ENCODE assay signal across 11 cellular contexts in genomic region chr1:21927531-21928237, GRCh38. TPM values are rescaled to one million over a fixed set of nuclear protein-coding genes. Genes with fewer than 3 reads are reported as not detected.
A peak's percentile ranks its signal among the peaks of the same experiment; 100 is the strongest.
DNase-seq lines count a peak whose midpoint lies in the region; ATAC-seq, FAIRE-seq and TF ChIP-seq lines count a peak whose summit lies in the region.
"Had no signal": no experiment of that assay in that cellular context is flagged by ENCODE, and none has a peak within 500 bp of the region (broad histone marks: within the 10 kb centered on the region; RNA-seq: fewer than 3 reads in every experiment).

No MANE protein-coding gene starts in this region.

- no peak overlapping the region for H2AFZ ChIP-seq in osteoblast (ENCODE audit: low read length)

- H3K27me3 ChIP-seq in RWPE2 (ENCODE audit: insufficient read depth, poor library complexity, severe bottlenecking) (no peaks in the 10 kb centered on the region), osteoblast (ENCODE audit: insufficient read depth, low read length) (no peaks in the 10 kb centered on the region), vagina (no peaks in the 10 kb centered on the region)

- DNase-seq in RWPE2 (ENCODE audit: low spot score) (no peak), fibroblast of villous mesenchyme (ENCODE audit: low read depth) (peak; percentile 79), osteoblast (ENCODE audit: insufficient read length, low spot score, missing footprints) (peak; percentile 94), vagina (ENCODE audit: extremely low spot score in 2 of 2) (no peak), NCI-H128 (lab: John Stamatoyannopoulos, UW; ENCODE audit: unreplicated experiment) (no peak), H54 (ENCODE audit: insufficient read length, low spot score) (no peak), KBM-7 (no peak)
- DNase-seq: activated naive CD4-positive, alpha-beta T cell treated with anti-CD3 and anti-CD28 coated beads, Interleukin-2, amount 50 U/mL, for 16 hours; DMS79 treated with DMSO at 0.1 percent for 48 hours; SW 1271 had no signal

- H3K4me2 ChIP-seq in osteoblast (ENCODE audit: insufficient read depth, low read length) = peak overlapping the region; percentile 17

- H3K4me3 ChIP-seq in RWPE2 (ENCODE audit: severe bottlenecking) (no peak overlapping the region), fibroblast of villous mesenchyme (ENCODE audit: low read depth, low read length) (no peak overlapping the region), osteoblast (ENCODE audit: insufficient read depth, low read length) (no peak overlapping the region), vagina (peak overlapping the region in 1 of 2 donors; percentile 27)

- TF ChIP-seq POLR2A in vagina (IDR thresholded peaks at IDR 0.05) = no peak
- no peak for TF ChIP-seq POLR2A in H54 (IDR thresholded peaks at IDR 0.05; ENCODE audit: low read depth, low read length)

- H3K79me2 ChIP-seq in osteoblast (ENCODE audit: insufficient read depth, low read length) = peaks cover 92% of the 10 kb centered on the region

- in situ Hi-C loops in KBM-7 (cut with MboI; ENCODE audit: low pct_unique_long_range_greater_than_20kb, low sequenced_read_pairs) = no loop called here

- 0 out of 3 replicates have a peak, but pooled peaks have one; percentile 3 for ATAC-seq in RWPE2 (ENCODE audit: low read depth)

- peaks cover 3% of the 10 kb centered on the region; the same call in 1 of the 2 replicates for H3K36me3 ChIP-seq in RWPE2 (ENCODE audit: low read depth)
- peaks cover 38% of the 10 kb centered on the region for H3K36me3 ChIP-seq in osteoblast (ENCODE audit: insufficient read depth, low read length)
- H3K36me3 ChIP-seq in vagina = no peaks in the 10 kb centered on the region

- peaks cover 8% of the 10 kb centered on the region for H4K20me1 ChIP-seq in osteoblast (ENCODE audit: insufficient read depth, low read length)

- no peak for TF ChIP-seq CTCF in RWPE2 (IDR thresholded peaks at IDR 0.05; ENCODE audit: poor library complexity, severe bottlenecking)
- no peak for TF ChIP-seq CTCF in fibroblast of villous mesenchyme (IDR thresholded peaks at IDR 0.05; ENCODE audit: insufficient read depth, low read depth, low read length)
- no peak for TF ChIP-seq CTCF in osteoblast (IDR thresholded peaks at IDR 0.05; ENCODE audit: extremely low read depth, low read depth, low read length)
- no peak for TF ChIP-seq CTCF in vagina (IDR thresholded peaks at IDR 0.05)

- intact Hi-C loops in vagina (cut with DNase I) = no loop called here

- no peaks in the 10 kb centered on the region for H3K9me3 ChIP-seq in RWPE2 (ENCODE audit: severe bottlenecking)
- no peaks in the 10 kb centered on the region for H3K9me3 ChIP-seq in osteoblast (ENCODE audit: low read depth, low read length)
- no peaks in the 10 kb centered on the region for H3K9me3 ChIP-seq in vagina

- no peak overlapping the region for H3K27ac ChIP-seq in RWPE2 (ENCODE audit: poor library complexity, severe bottlenecking)
- peak overlapping the region; percentile 89 for H3K27ac ChIP-seq in osteoblast (ENCODE audit: low read depth, low read length)
- H3K27ac ChIP-seq in vagina = peak overlapping the region; percentile 96

- FAIRE-seq in H54 (lab: Jason Lieb, UNC) = no peak
- FAIRE-seq: keratinocyte had no signal

- H3K4me1 ChIP-seq in RWPE2 (ENCODE audit: insufficient read depth, poor library complexity, severe bottlenecking) (peaks cover 22% of the 10 kb centered on the region), osteoblast (ENCODE audit: insufficient read depth, low read length) (peaks cover 78% of the 10 kb centered on the region), vagina (peaks cover 93% of the 10 kb centered on the region)

RNA-seq across cellular contexts. Expression of gene HSPG2, which starts 9.4 kb away (rescaled TPM):
- total RNA-seq in fibroblast of villous mesenchyme = 166 and 200 TPM in 2 replicates
- total RNA-seq in osteoblast = 220 and 265 TPM in 2 replicates
- 179 TPM for total RNA-seq in vagina

RNA-seq across cellular contexts. Expression of gene CELA3B, which starts 49.1 kb away (rescaled TPM):
- not detected in 2 replicates for total RNA-seq in fibroblast of villous mesenchyme
- total RNA-seq in osteoblast = not detected in 2 replicates
- not detected for total RNA-seq in vagina

Comparison
In these comparisons a context has a peak if more than half of its experiments do, and no peak if none do; other contexts are left out.
1. DNase-seq: peak in fibroblast of villous mesenchyme (single experiment) and osteoblast (single experiment); none in RWPE2 (single experiment), vagina (0 of 2), NCI-H128 (single experiment), H54 (single experiment) and KBM-7 (single experiment).